ENCODE assay signal across 23 cellular contexts in genomic region chr2:37191253-37191652, GRCh38. TPM values are rescaled to one million over a fixed set of nuclear protein-coding genes. Genes with fewer than 3 reads are reported as not detected.
"Had no signal": no experiment of that assay in that cellular context is flagged by ENCODE, and none has a peak within 500 bp of the region (broad histone marks: within the 10 kb centered on the region; RNA-seq: fewer than 3 reads in every experiment).

No MANE protein-coding gene starts in this region.

- ATAC-seq: activated CD8-positive, alpha-beta T cell treated with anti-CD3 and anti-CD28 coated beads, Interleukin-2, amount 10 ng/mL, durations not matched to agents 7 days and 5 days; body of pancreas; natural killer cell; right cardiac atrium had no signal

- DNase-seq: activated B cell treated with CpG ODN at 0.5 μM for 24 hours; activated CD4-positive, alpha-beta T cell treated with anti-CD3 and anti-CD28 coated beads for 48 hours; activated CD8-positive, alpha-beta memory T cell treated with anti-CD3 and anti-CD28 coated beads, Interleukin-2, amount 50 U/mL, for 48 hours; activated CD8-positive, alpha-beta T cell treated with anti-CD3 and anti-CD28 coated beads, Interleukin-2, amount 10 ng/mL, durations not matched to agents 7 days and 5 days; activated gamma-delta T cell treated with Interleukin-2 at 50 U/mL for 16 hours; amygdala; body of pancreas; caudate nucleus; hippocampal formation; kidney; left ventricle myocardium inferior; natural killer cell; right cardiac atrium; T-helper 2 cell had no signal

- H3K4me3 Mint-ChIP-seq: activated B cell treated with CpG ODN at 0.5 μM for 24 hours; activated CD8-positive, alpha-beta T cell treated with anti-CD3 and anti-CD28 coated beads, Interleukin-2, amount 10 ng/mL, durations not matched to agents 7 days and 5 days; activated naive CD8-positive, alpha-beta T cell; memory B cell; natural killer cell; stimulated activated naive CD8-positive, alpha-beta T cell treated with anti-CD3 and anti-CD28 coated beads, Interleukin-15, Interleukin-2, amounts not matched to agents 100 ng/mL and 50 ng/mL, for 24 hours; type B pancreatic cell had no signal

- H3K4me2 ChIP-seq: smooth muscle cell had no signal

- H3K4me3 ChIP-seq: body of pancreas, esophagus muscularis mucosa, left ventricle myocardium inferior, prostate gland, smooth muscle cell had no signal

- H3K36me3 Mint-ChIP-seq: activated naive CD8-positive, alpha-beta T cell; memory B cell; natural killer cell; type B pancreatic cell had no signal

- H3K27me3 Mint-ChIP-seq: activated B cell treated with CpG ODN at 0.5 μM for 24 hours; activated naive CD8-positive, alpha-beta T cell had no signal

- H3K27me3 ChIP-seq: body of pancreas had no signal

- H3K36me3 ChIP-seq: esophagus muscularis mucosa, left ventricle myocardium inferior, prostate gland had no signal

- H3K27ac Mint-ChIP-seq: activated B cell treated with CpG ODN at 0.5 μM for 24 hours; activated CD8-positive, alpha-beta T cell treated with anti-CD3 and anti-CD28 coated beads, Interleukin-2, amount 10 ng/mL, durations not matched to agents 7 days and 5 days; activated naive CD8-positive, alpha-beta T cell; memory B cell; natural killer cell; stimulated activated naive CD8-positive, alpha-beta T cell treated with anti-CD3 and anti-CD28 coated beads, Interleukin-15, Interleukin-2, amounts not matched to agents 100 ng/mL and 50 ng/mL, for 24 hours; type B pancreatic cell had no signal

- H3K9me3 ChIP-seq: body of pancreas, esophagus muscularis mucosa, left ventricle myocardium inferior, prostate gland had no signal

- H3K9me3 Mint-ChIP-seq: activated B cell treated with CpG ODN at 0.5 μM for 24 hours; memory B cell; natural killer cell; stimulated activated naive CD8-positive, alpha-beta T cell treated with anti-CD3 and anti-CD28 coated beads, Interleukin-15, Interleukin-2, amounts not matched to agents 100 ng/mL and 50 ng/mL, for 24 hours; type B pancreatic cell had no signal

- H3K4me1 ChIP-seq: left ventricle myocardium inferior, prostate gland had no signal

- H3K27ac ChIP-seq: body of pancreas, esophagus muscularis mucosa, left ventricle myocardium inferior, prostate gland had no signal

RNA-seq across cellular contexts. Expression of gene SULT6B1, which starts 2.8 kb away (rescaled TPM):
- total RNA-seq: activated B cell treated with CpG ODN at 0.5 μM for 24 hours; activated CD8-positive, alpha-beta T cell treated with anti-CD3 and anti-CD28 coated beads, Interleukin-2, amount 10 ng/mL, durations not matched to agents 7 days and 5 days; body of pancreas; esophagus muscularis mucosa; kidney; left ventricle myocardium inferior; natural killer cell; omental fat pad; prostate gland; right cardiac atrium; smooth muscle cell; temporal lobe had no signal
- polyA plus RNA-seq: right cardiac atrium, smooth muscle cell had no signal
